In the genomic region with DNA sequence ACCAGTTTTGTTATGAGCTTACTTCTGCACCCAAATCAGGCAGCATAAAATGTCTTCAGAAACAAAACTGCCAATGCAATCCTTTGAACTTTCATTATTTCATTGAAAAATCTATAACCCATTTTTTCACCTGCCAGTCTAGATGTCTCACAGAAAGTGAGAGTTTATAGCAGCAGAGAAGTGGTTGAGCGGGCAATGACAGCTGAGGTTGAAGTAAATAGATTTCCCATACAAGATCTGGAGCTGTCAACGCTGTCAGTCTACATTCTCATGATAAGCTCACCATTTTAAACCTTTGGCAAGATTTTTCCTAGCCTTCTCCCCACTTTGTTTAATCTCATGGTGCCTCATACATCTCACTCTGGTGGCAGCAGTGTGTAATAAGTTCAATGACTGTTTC, we compare ENCODE assay signal across 7 cellular contexts.
"Had no signal": no experiment of that assay in that cellular context is flagged by ENCODE, and none has a peak within 500 bp of the region (broad histone marks: within the 10 kb centered on the region; RNA-seq: fewer than 3 reads in every experiment).

No MANE protein-coding gene starts in this region.

- DNase-seq: IMR-90, KBM-7, KG1 had no signal

- H3K9ac ChIP-seq: KMS-11 had no signal

- H3K4me2 ChIP-seq: KMS-11 had no signal

- H3K4me3 ChIP-seq: K562 had no signal

- ATAC-seq: HepG2, K562 had no signal

- H3K27ac ChIP-seq: HL-60, KMS-11 had no signal
